In the genomic region with DNA sequence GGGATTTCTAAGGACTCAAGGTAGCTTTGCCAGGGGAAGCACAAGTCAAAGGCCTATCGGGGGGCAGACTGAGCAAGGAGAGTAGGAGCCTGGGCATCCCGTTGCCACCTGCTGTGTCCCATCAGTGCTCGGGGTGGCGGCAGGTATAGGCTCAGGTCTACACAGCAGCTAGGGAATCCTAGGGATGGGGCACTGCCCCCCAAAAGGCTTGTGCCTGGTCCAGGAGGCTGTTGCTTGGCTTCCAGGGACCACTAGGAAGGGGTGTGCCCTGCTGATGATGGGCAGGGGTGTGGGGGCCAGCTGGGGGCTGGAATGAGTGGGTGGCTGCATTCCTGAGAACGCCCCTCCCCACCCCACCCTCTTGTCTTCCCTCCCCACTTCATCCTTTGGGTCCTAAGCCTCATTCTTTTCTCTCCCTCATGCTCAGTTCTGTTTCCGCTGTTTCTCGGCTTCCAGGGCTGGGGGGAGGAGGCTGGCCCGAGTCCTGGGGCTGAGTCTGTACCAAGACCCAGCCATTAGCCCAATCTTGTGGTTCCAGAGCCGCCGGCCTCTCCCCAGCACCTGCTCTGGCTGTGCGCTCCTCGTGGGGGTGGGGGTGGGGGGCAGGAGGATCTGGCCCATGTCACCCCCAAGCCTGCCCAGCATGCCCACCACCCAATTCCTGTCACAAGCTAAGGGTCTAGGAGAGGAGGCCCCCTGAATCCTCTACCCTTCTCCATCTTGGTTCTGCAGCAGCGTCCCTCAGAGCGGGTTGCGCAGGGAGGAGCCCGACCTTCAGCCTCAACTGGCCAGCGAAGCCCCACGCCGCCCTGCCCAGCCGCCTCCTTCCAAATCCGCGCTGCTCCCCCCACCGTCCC, we compare ENCODE assay signal across 22 cellular contexts. TPM values are rescaled to one million over a fixed set of nuclear protein-coding genes. Genes with fewer than 3 reads are reported as not detected.
DNase-seq lines count a peak whose midpoint lies in the region; ATAC-seq and TF ChIP-seq lines count a peak whose summit lies in the region.
"Had no signal": no experiment of that assay in that cellular context is flagged by ENCODE, and none has a peak within 500 bp of the region (broad histone marks: within the 10 kb centered on the region; RNA-seq: fewer than 3 reads in every experiment).

No MANE protein-coding gene starts in this region.

- H3K9ac ChIP-seq in endodermal cell (ENCODE audit: extremely low read depth, low read length, poor library complexity, severe bottlenecking): no peak overlapping the region

- H3K4me3 ChIP-seq in endodermal cell (ENCODE audit: low read length) (no peak overlapping the region), tibial artery (peak overlapping the region; percentile 77 to 85)
- H3K4me3 ChIP-seq: adrenal gland, left lung, MG63, thyroid gland had no signal

- POLR2A ChIA-PET in WTC11 (lab: Charles Lee): interaction anchor here (0.7 to 2.7 kb wide), 2 partner anchors 11 to 173 kb away, joined by 6 to 8 read pairs; no protein-coding TSS in a partner anchor
- POLR2A ChIA-PET in naive thymus-derived CD8-positive, alpha-beta T cell (lab: Charles Lee): interaction anchor here (0.6 kb wide), 2 partner anchors 20 to 77 kb away, joined by 3 to 6 read pairs; no protein-coding TSS in a partner anchor

- H3K36me3 ChIP-seq in endodermal cell (ENCODE audit: control insufficient read depth, insufficient read depth, low read length): no peaks in the 10 kb centered on the region
- peaks cover 10 to 44% (median 35%) of the 10 kb centered on the region in 3 donors for H3K36me3 ChIP-seq in tibial artery
- H3K36me3 ChIP-seq: adrenal gland, left lung, thyroid gland had no signal

- 91 to 92% methylated on average over 13 to 23 of the region's 23 CpGs for WGBS in endodermal cell (ENCODE audit: insufficient coverage in 1 of 2, insufficient read length in 1 of 2), 2 experiments

- DNase-seq in WTC11 (ENCODE audit: low spot score) (peak; percentile 12), endodermal cell (peak; percentile 31), tibial artery (peak in 1 of 2 donors; percentile 86), NCI-H1417 (lab: John Stamatoyannopoulos, UW) (no peak)
- no peak for DNase-seq in naive thymus-derived CD8-positive, alpha-beta T cell
- no peak for DNase-seq in stimulated activated CD4-positive, alpha-beta T cell treated with anti-CD3 and anti-CD28 coated beads, Interleukin-4, amount 100 ng/mL, for 24 hours
- no peak for DNase-seq in activated T-cell treated with anti-CD3 and anti-CD28 coated beads, Interleukin-2, amount 50 U/mL, for 4 hours
- DNase-seq: activated CD4-positive, alpha-beta T cell treated with anti-CD3 and anti-CD28 coated beads, Interleukin-2, amount 50 U/mL, for 4 hours; activated CD8-positive, alpha-beta memory T cell treated with anti-CD3 and anti-CD28 coated beads, Interleukin-2, amount 50 U/mL, for 48 hours; activated effector memory CD4-positive, alpha-beta T cell treated with anti-CD3 and anti-CD28 coated beads, Interleukin-2, amount 50 U/mL, for 16 hours; adrenal gland; CD8-positive, alpha-beta T cell; effector CD4-positive, alpha-beta T cell; left lung; MG63; PC-3; SIG-M5; stimulated activated naive B cell treated with anti-CD40 and anti-IgM and Interleukin-4, amounts not matched to agents 10 μg/mL and 1 μg/mL and 100 μg/mL, for 72 hours; T-helper 1 cell; thyroid gland had no signal

- H3K27ac Mint-ChIP-seq in WTC11 (no peak overlapping the region), endodermal cell (no peak overlapping the region)
- peak overlapping the region in 1 of 10 donors; percentile 24 for H3K27ac Mint-ChIP-seq in naive thymus-derived CD8-positive, alpha-beta T cell
- H3K27ac Mint-ChIP-seq: CD8-positive, alpha-beta T cell; stimulated activated naive B cell treated with anti-CD40 and anti-IgM and Interleukin-4, amounts not matched to agents 10 μg/mL and 1 μg/mL and 100 μg/mL, for 72 hours had no signal

- CTCF ChIA-PET in WTC11 (lab: Charles Lee): interaction anchor here (0.6 to 11.1 kb wide), 20 partner anchors 11 to 153 kb away, joined by 3 to 121 read pairs (median 8); a partner anchor contains a TSS

- TF ChIP-seq CTCF in WTC11 (IDR thresholded peaks at IDR 0.05): no peak
- TF ChIP-seq CTCF in endodermal cell (conservative IDR thresholded peaks at IDR 0.05): no peak
- TF ChIP-seq CTCF in tibial artery (IDR thresholded peaks at IDR 0.05): no peak

- peaks cover 13% of the 10 kb centered on the region for H3K27me3 ChIP-seq in endodermal cell (ENCODE audit: control insufficient read depth, insufficient read depth, low read length, poor library complexity, severe bottlenecking)
- H3K27me3 ChIP-seq in tibial artery: no peaks in the 10 kb centered on the region
- H3K27me3 ChIP-seq: MG63 had no signal

- H3K9me3 ChIP-seq in endodermal cell (ENCODE audit: control insufficient read depth, low read length) (no peaks in the 10 kb centered on the region), tibial artery (no peaks in the 10 kb centered on the region)
- H3K9me3 ChIP-seq: adrenal gland, left lung, MG63, thyroid gland had no signal

- peaks cover 18% of the 10 kb centered on the region for H3K4me1 Mint-ChIP-seq in WTC11
- H3K4me1 Mint-ChIP-seq in endodermal cell: peaks cover 6% of the 10 kb centered on the region
- peaks cover 19 to 47% (median 32%) of the 10 kb centered on the region in 4 donors for H3K4me1 Mint-ChIP-seq in naive thymus-derived CD8-positive, alpha-beta T cell
- H3K4me1 Mint-ChIP-seq in activated T-cell treated with anti-CD3 and anti-CD28 coated beads, Interleukin-2, amount 50 U/mL, for 4 hours (ENCODE audit: low read depth): peaks cover 9% of the 10 kb centered on the region

- H3K27ac ChIP-seq in endodermal cell (ENCODE audit: low read depth, low read length) (no peak overlapping the region), tibial artery (peak overlapping the region; percentile 96 to 97)
- H3K27ac ChIP-seq: left lung, thyroid gland, VCaP had no signal

- H3K36me3 Mint-ChIP-seq in WTC11 (no peaks in the 10 kb centered on the region), endodermal cell (ENCODE audit: low read depth) (no peaks in the 10 kb centered on the region)
- H3K36me3 Mint-ChIP-seq in naive thymus-derived CD8-positive, alpha-beta T cell: peaks cover 0 to 2% (median 0%) of the 10 kb centered on the region in 3 donors
- H3K36me3 Mint-ChIP-seq in activated T-cell treated with anti-CD3 and anti-CD28 coated beads, Interleukin-2, amount 50 U/mL, for 4 hours (ENCODE audit: insufficient read depth): no peaks in the 10 kb centered on the region
- H3K36me3 Mint-ChIP-seq: CD8-positive, alpha-beta T cell; stimulated activated naive B cell treated with anti-CD40 and anti-IgM and Interleukin-4, amounts not matched to agents 10 μg/mL and 1 μg/mL and 100 μg/mL, for 72 hours had no signal

- intact Hi-C loops in tibial artery (cut with DNase I; ENCODE audit: low total_unique reads): no loop called here

- H3K9me3 Mint-ChIP-seq in WTC11: no peaks in the 10 kb centered on the region
- no peaks in the 10 kb centered on the region for H3K9me3 Mint-ChIP-seq in endodermal cell
- no peaks in the 10 kb centered on the region for H3K9me3 Mint-ChIP-seq in naive thymus-derived CD8-positive, alpha-beta T cell
- no peaks in the 10 kb centered on the region for H3K9me3 Mint-ChIP-seq in activated T-cell treated with anti-CD3 and anti-CD28 coated beads, Interleukin-2, amount 50 U/mL, for 4 hours
- H3K9me3 Mint-ChIP-seq: CD8-positive, alpha-beta T cell; central memory CD8-positive, alpha-beta T cell; stimulated activated naive B cell treated with anti-CD40 and anti-IgM and Interleukin-4, amounts not matched to agents 10 μg/mL and 1 μg/mL and 100 μg/mL, for 72 hours had no signal

- no peak overlapping the region for H3K4me3 Mint-ChIP-seq in WTC11
- no peak overlapping the region for H3K4me3 Mint-ChIP-seq in endodermal cell
- H3K4me3 Mint-ChIP-seq in naive thymus-derived CD8-positive, alpha-beta T cell: peak overlapping the region in 6 of 10 donors; percentile 26 to 67 (median 50)
- H3K4me3 Mint-ChIP-seq in activated T-cell treated with anti-CD3 and anti-CD28 coated beads, Interleukin-2, amount 50 U/mL, for 4 hours: no peak overlapping the region
- H3K4me3 Mint-ChIP-seq: CD8-positive, alpha-beta T cell; central memory CD8-positive, alpha-beta T cell; stimulated activated naive B cell treated with anti-CD40 and anti-IgM and Interleukin-4, amounts not matched to agents 10 μg/mL and 1 μg/mL and 100 μg/mL, for 72 hours had no signal

- H3K4me1 ChIP-seq in endodermal cell (ENCODE audit: control insufficient read depth, insufficient read depth, low read length) (no peaks in the 10 kb centered on the region), tibial artery (peaks cover 0 to 95% (median 89%) of the 10 kb centered on the region in 4 donors)
- H3K4me1 ChIP-seq: adrenal gland had no signal

- peak; percentile 1; the same call in 1 of the 2 replicates for ATAC-seq in WTC11
- no peak for ATAC-seq in naive thymus-derived CD8-positive, alpha-beta T cell
- ATAC-seq in activated T-cell treated with anti-CD3 and anti-CD28 coated beads, Interleukin-2, amount 50 U/mL, for 4 hours: no peak
- ATAC-seq: left lung, PC-3 had no signal

- H3K27me3 Mint-ChIP-seq in WTC11 (ENCODE audit: low read depth) (peaks cover 13% of the 10 kb centered on the region), endodermal cell (ENCODE audit: insufficient read depth) (peaks cover 92% of the 10 kb centered on the region)
- peaks cover 0 to 23% (median 8%) of the 10 kb centered on the region in 5 donors for H3K27me3 Mint-ChIP-seq in naive thymus-derived CD8-positive, alpha-beta T cell
- peaks cover 31% of the 10 kb centered on the region for H3K27me3 Mint-ChIP-seq in activated T-cell treated with anti-CD3 and anti-CD28 coated beads, Interleukin-2, amount 50 U/mL, for 4 hours (ENCODE audit: low read depth)

RNA-seq across cellular contexts. Expression of a gene that starts 12.8 kb away (rescaled TPM):
- total RNA-seq in WTC11 (2021): 55.3 to 62.7 TPM (median 57.8 TPM) in 3 replicates
- 10 to 100 TPM; 23.1 to 29.8 TPM for total RNA-seq in endodermal cell
- 42.6 TPM for polyA plus RNA-seq in endodermal cell (2013, experiment 1 of 2)
- polyA plus RNA-seq in endodermal cell (2013, experiment 2 of 2): 38.8 TPM
- total RNA-seq in naive thymus-derived CD8-positive, alpha-beta T cell: 10 to 100 TPM; 20.3 to 22.5 TPM
- polyA plus RNA-seq in naive thymus-derived CD8-positive, alpha-beta T cell: 1 to 10 TPM; 1.6 to 3.0 (median 2.7) TPM
- total RNA-seq in activated T-cell treated with anti-CD3 and anti-CD28 coated beads, Interleukin-2, amount 50 U/mL, for 4 hours: 1 to 10 TPM in 1 of 3 donors, under 1 TPM in 2; 0.74 to 2.1 (median 0.79) TPM

RNA-seq across cellular contexts. Expression of a gene that starts 29.3 kb away (rescaled TPM):
- total RNA-seq in WTC11 (2021): 1.6 to 3.5 TPM (median 2.8 TPM) in 3 replicates
- total RNA-seq in endodermal cell: 1 to 10 TPM; 1.1 to 3.5 TPM
- polyA plus RNA-seq in endodermal cell (2013, experiment 1 of 2): 0.96 TPM
- polyA plus RNA-seq in endodermal cell (2013, experiment 2 of 2): 0.99 TPM
- not detected for total RNA-seq in naive thymus-derived CD8-positive, alpha-beta T cell
- polyA plus RNA-seq in naive thymus-derived CD8-positive, alpha-beta T cell: not detected
- under 1 TPM; 0.49 to 0.61 (median 0.58) TPM for total RNA-seq in activated T-cell treated with anti-CD3 and anti-CD28 coated beads, Interleukin-2, amount 50 U/mL, for 4 hours
- total RNA-seq: CD8-positive, alpha-beta T cell; PC-3 had no signal

RNA-seq across cellular contexts. Expression of a gene that starts 51.2 kb away (rescaled TPM):
- total RNA-seq in WTC11 (2021): 44.2 to 51.9 TPM (median 49.5 TPM) in 3 replicates
- 10 to 100 TPM; 36.9 to 38.2 TPM for total RNA-seq in endodermal cell
- 23.4 TPM for polyA plus RNA-seq in endodermal cell (2013, experiment 1 of 2)
- polyA plus RNA-seq in endodermal cell (2013, experiment 2 of 2): 22.9 TPM
- total RNA-seq in naive thymus-derived CD8-positive, alpha-beta T cell: 10 to 100 TPM; 22.5 to 26.9 TPM
- 10 to 100 TPM; 12.1 to 22.0 (median 17.0) TPM for polyA plus RNA-seq in naive thymus-derived CD8-positive, alpha-beta T cell
- 10 to 100 TPM; 36.8 to 47.9 (median 46.7) TPM for total RNA-seq in activated T-cell treated with anti-CD3 and anti-CD28 coated beads, Interleukin-2, amount 50 U/mL, for 4 hours

RNA-seq across cellular contexts. Expression of a gene that starts 59.8 kb away (rescaled TPM):
- 65.8 to 70.2 TPM (median 67.6 TPM) in 3 replicates for total RNA-seq in WTC11 (2021)
- 10 to 100 TPM; 54.6 to 76.1 TPM for total RNA-seq in endodermal cell
- 48.9 TPM for polyA plus RNA-seq in endodermal cell (2013, experiment 1 of 2)
- 41.6 TPM for polyA plus RNA-seq in endodermal cell (2013, experiment 2 of 2)
- 10 to 100 TPM; 81.9 to 89.1 TPM for total RNA-seq in naive thymus-derived CD8-positive, alpha-beta T cell
- polyA plus RNA-seq in naive thymus-derived CD8-positive, alpha-beta T cell: 10 to 100 TPM; 51.2 to 62.6 (median 53.1) TPM
- total RNA-seq in activated T-cell treated with anti-CD3 and anti-CD28 coated beads, Interleukin-2, amount 50 U/mL, for 4 hours: 100 to 1,000 TPM; 187 to 222 (median 221) TPM

Comparison
In these comparisons a context has a peak if more than half of its experiments do, and no peak if none do; other contexts are left out.
1. DNase-seq: peak in WTC11 (single experiment) and endodermal cell (single experiment); none in naive thymus-derived CD8-positive, alpha-beta T cell (0 of 10), stimulated activated CD4-positive, alpha-beta T cell treated with anti-CD3 and anti-CD28 coated beads, Interleukin-4, amount 100 ng/mL, for 24 hours (single experiment), activated T-cell treated with anti-CD3 and anti-CD28 coated beads, Interleukin-2, amount 50 U/mL, for 4 hours (single experiment) and NCI-H1417 (0 of 3).
2. H3K4me3 Mint-ChIP-seq: peak in naive thymus-derived CD8-positive, alpha-beta T cell (6 of 10); none in WTC11 (single experiment), endodermal cell (single experiment) and activated T-cell treated with anti-CD3 and anti-CD28 coated beads, Interleukin-2, amount 50 U/mL, for 4 hours (single experiment).
3. RNA of a gene that starts 12.8 kb away (total RNA-seq): 55.3 to 62.7 TPM in WTC11, 23.1 to 29.8 TPM in endodermal cell and 20.3 to 22.5 TPM in naive thymus-derived CD8-positive, alpha-beta T cell; 0.74 to 2.1 TPM in activated T-cell treated with anti-CD3 and anti-CD28 coated beads, Interleukin-2, amount 50 U/mL, for 4 hours; every median in the first group is over 4 times any median in the second.